ENCODE assay signal across 3 cellular contexts in genomic region chr14:100164808-100165207, GRCh38.
TF ChIP-seq lines count a peak whose summit lies in the region.

No MANE protein-coding gene starts in this region.

TF ChIP-seq in HEK293, 187 proteins besides CTCF, POLR2A, EP300 and RAD21:
- TF ChIP-seq OSR2 (tag by site-specific recombination; IDR thresholded peaks at IDR 0.05) (no peak), EGR2 (tag by site-specific recombination; IDR thresholded peaks at IDR 0.05; ENCODE audit: low read depth) (peak; percentile 32; the same call in 1 of the 2 replicates), ZFHX2 (tag by site-specific recombination; conservative IDR thresholded peaks at IDR 0.05) (peak; percentile 73)
TF ChIP-seq in HEK293: peak in this region for 2.

TF ChIP-seq in H1, 55 proteins besides CTCF, POLR2A, EP300 and RAD21:
- no peak for TF ChIP-seq HDAC2 (IDR thresholded peaks at IDR 0.05; ENCODE audit: borderline replicate concordance in 1 of 2, low read depth in 2 of 2, low read length in 2 of 2)
- TF ChIP-seq FOSL1 (IDR thresholded peaks at IDR 0.05; ENCODE audit: insufficient read depth, low read depth, low read length) = no peak
- TF ChIP-seq SIN3A (conservative IDR thresholded peaks at IDR 0.05 in 1 of 2, IDR thresholded peaks at IDR 0.05 in 1 of 2; ENCODE audit: low read depth in 1 of 2, low read length in 2 of 2) = no peak
- no peak for TF ChIP-seq TCF12 (IDR thresholded peaks at IDR 0.05; ENCODE audit: low read depth, low read length)
- no peak for TF ChIP-seq GABPA (IDR thresholded peaks at IDR 0.05; ENCODE audit: borderline replicate concordance, insufficient read depth, low read length)
- no peak for TF ChIP-seq BRCA1 (IDR thresholded peaks at IDR 0.05; ENCODE audit: low read depth, low read length)
- no peak for TF ChIP-seq CEBPB (IDR thresholded peaks at IDR 0.05; ENCODE audit: low read depth, low read length)

TF ChIP-seq in SK-N-SH treated with all-trans-retinoic acid at 6 μM for 48 hours, 23 proteins besides CTCF, POLR2A, EP300 and RAD21:
- TF ChIP-seq OSR1 (CRISPR knock-in tag; IDR thresholded peaks at IDR 0.05) = no peak
- TF ChIP-seq CSRNP3 (CRISPR knock-in tag; IDR thresholded peaks at IDR 0.05) = no peak
TF ChIP-seq in SK-N-SH treated with all-trans-retinoic acid at 6 μM for 48 hours: peak in this region for 0.
